8 cellular contexts compared by ENCODE assay signal in genomic region chr9:137457406-137458193, GRCh38. TPM values are rescaled to one million over a fixed set of nuclear protein-coding genes. Genes with fewer than 3 reads are reported as not detected.
A peak's percentile ranks its signal among the peaks of the same experiment; 100 is the strongest.
DNase-seq lines count a peak whose midpoint lies in the region; ATAC-seq, FAIRE-seq and TF ChIP-seq lines count a peak whose summit lies in the region.

No MANE protein-coding gene starts in this region.

- CTCF ChIA-PET in activated naive CD4-positive, alpha-beta T cell treated with anti-CD3 and anti-CD28 coated beads for 36 hours (lab: Charles Lee), result interaction anchor here (0.6 to 1.1 kb wide), 2 partner anchors 14 to 348 kb away, joined by 3 to 4 read pairs; no protein-coding TSS in a partner anchor
- CTCF ChIA-PET in K562 (lab: Yijun Ruan, JAX; ENCODE audit: low intra/inter-chr PET ratio), result no interaction called here

- H3K4me3 Mint-ChIP-seq in activated naive CD4-positive, alpha-beta T cell treated with anti-CD3 and anti-CD28 coated beads for 36 hours, result peak overlapping the region; percentile 34
- peak overlapping the region; percentile 63 for H3K4me3 Mint-ChIP-seq in type B pancreatic cell

- DNase-seq in activated naive CD4-positive, alpha-beta T cell treated with anti-CD3 and anti-CD28 coated beads for 36 hours, result no peak
- no peak for DNase-seq in activated naive CD4-positive, alpha-beta T cell (lab: John Stamatoyannopoulos, UW)
- no peak for DNase-seq in K562 (ENCODE audit: extremely low read depth in 1 of 4, low spot score in 3 of 4)
- DNase-seq in right lobe of liver, result peak in 2 of 3 donors; percentile 47 to 57
- DNase-seq in type B pancreatic cell (ENCODE audit: extremely low spot score, unreplicated experiment), result no peak
- no peak for DNase-seq in NCI-H2196 treated with DMSO at 0.1 percent for 48 hours (lab: John Stamatoyannopoulos, UW; ENCODE audit: unreplicated experiment)

- peaks cover 46% of the 10 kb centered on the region for H3K4me1 Mint-ChIP-seq in activated naive CD4-positive, alpha-beta T cell treated with anti-CD3 and anti-CD28 coated beads for 36 hours (ENCODE audit: low read depth)
- H3K4me1 Mint-ChIP-seq in type B pancreatic cell (ENCODE audit: unreplicated experiment), result no peaks in the 10 kb centered on the region

- no peaks in the 10 kb centered on the region for H3K9me3 Mint-ChIP-seq in activated naive CD4-positive, alpha-beta T cell treated with anti-CD3 and anti-CD28 coated beads for 36 hours
- no peaks in the 10 kb centered on the region for H3K9me3 Mint-ChIP-seq in type B pancreatic cell

- no peak for TF ChIP-seq EP300 in K562 (IDR thresholded peaks at IDR 0.05; ENCODE audit: low read length)

- peak overlapping the region in 1 of 2 experiments; percentile 97; a peak in 2 of 4 replicates for H3K9ac ChIP-seq in K562 (ENCODE audit: insufficient read depth in 1 of 2, low read depth in 2 of 2, low read length in 2 of 2)

- no peak for FAIRE-seq in K562 (lab: Jason Lieb, UNC)

- H3K9me3 ChIP-seq in K562 (replicated peaks; ENCODE audit: control insufficient read depth, insufficient read depth, low read depth, low read length) (no peaks in the 10 kb centered on the region), right lobe of liver (no peaks in the 10 kb centered on the region)

- ATAC-seq in K562 (no peak), right lobe of liver (no peak), HG02973 (IDR thresholded peaks at IDR 0.05; ENCODE audit: unreplicated experiment) (no peak), HG03342 (IDR thresholded peaks at IDR 0.05; ENCODE audit: unreplicated experiment) (no peak)

- peak overlapping the region; percentile 61; the same call in 1 of the 2 replicates for H3K4me2 ChIP-seq in K562 (ENCODE audit: insufficient read depth, low read length)

- no peaks in the 10 kb centered on the region for H3K27me3 Mint-ChIP-seq in activated naive CD4-positive, alpha-beta T cell treated with anti-CD3 and anti-CD28 coated beads for 36 hours (ENCODE audit: low read depth)
- H3K27me3 Mint-ChIP-seq in type B pancreatic cell, result no peaks in the 10 kb centered on the region

- TF ChIP-seq RAD21 in K562 (CRISPR knock-in tag; conservative IDR thresholded peaks at IDR 0.05 in 1 of 2, IDR thresholded peaks at IDR 0.05 in 1 of 2), result no peak

- TF ChIP-seq POLR2A in K562 (conservative IDR thresholded peaks at IDR 0.05), result no peak
- no peak for TF ChIP-seq POLR2A in right lobe of liver (IDR thresholded peaks at IDR 0.05)

- in situ Hi-C loops in K562 (cut with MboI), result no loop called here

- POLR2A ChIA-PET in K562 (lab: Yijun Ruan, JAX), result interaction anchor here (0.6 to 1.2 kb wide), 3 partner anchors 10 to 162 kb away, joined by 3 to 4 read pairs (median 3); no protein-coding TSS in a partner anchor

- no peak overlapping the region for H2AFZ ChIP-seq in K562 (ENCODE audit: low read depth, low read length)

- H3K36me3 ChIP-seq in K562 (ENCODE audit: control insufficient read depth, insufficient read depth, low read length) (peaks cover 50% of the 10 kb centered on the region; the same call in 2 of the 3 replicates), right lobe of liver (no peaks in the 10 kb centered on the region)

- WGBS in K562 (ENCODE audit: insufficient coverage, low coverage, missing lambda C conversion rate), result 93% methylated on average over 41 of the region's 44 CpGs
- WGBS in right lobe of liver (ENCODE audit: insufficient coverage, low coverage, low lambda C conversion rate, missing lambda C conversion rate), result 60% methylated on average over 1 of the region's 44 CpGs

- peak overlapping the region; percentile 59; the same call in 1 of the 2 replicates for H3K4me3 ChIP-seq in K562
- H3K4me3 ChIP-seq in right lobe of liver, result no peak overlapping the region

- intact Hi-C loops in activated naive CD4-positive, alpha-beta T cell treated with anti-CD3 and anti-CD28 coated beads for 36 hours (cut with micrococcal nuclease), result no loop called here
- intact Hi-C loops in K562 (cut with micrococcal nuclease), result no loop called here
- intact Hi-C loops in right lobe of liver (cut with DNase I), result no loop called here

- peaks cover 10% of the 10 kb centered on the region for H3K36me3 Mint-ChIP-seq in activated naive CD4-positive, alpha-beta T cell treated with anti-CD3 and anti-CD28 coated beads for 36 hours (ENCODE audit: low read depth)
- H3K36me3 Mint-ChIP-seq in type B pancreatic cell, result no peaks in the 10 kb centered on the region

- peaks cover 12% of the 10 kb centered on the region for H3K79me2 ChIP-seq in K562 (ENCODE audit: control insufficient read depth, insufficient read depth, low read length)

- no peak overlapping the region for H3K27ac Mint-ChIP-seq in activated naive CD4-positive, alpha-beta T cell treated with anti-CD3 and anti-CD28 coated beads for 36 hours
- H3K27ac Mint-ChIP-seq in type B pancreatic cell, result no peak overlapping the region

- H3K27me3 ChIP-seq in K562 (ENCODE audit: control insufficient read depth in 2 of 2, insufficient read depth in 2 of 2, low read length in 2 of 2) (no peaks in the 10 kb centered on the region), right lobe of liver (no peaks in the 10 kb centered on the region)

- TF ChIP-seq CTCF in K562 (IDR thresholded peaks at IDR 0.05 in 2 of 3, conservative IDR thresholded peaks at IDR 0.05 in 1 of 3; ENCODE audit: insufficient read depth in 2 of 3, low read depth in 1 of 3, low read length in 3 of 3) (no peak), right lobe of liver (IDR thresholded peaks at IDR 0.05) (no peak), type B pancreatic cell (conservative IDR thresholded peaks at IDR 0.05) (no peak)

- H3K4me1 ChIP-seq in K562 (replicated peaks in 1 of 2; ENCODE audit: control insufficient read depth in 2 of 2, insufficient read depth in 2 of 2, low read length in 2 of 2) (peaks cover 24 to 98% of the 10 kb centered on the region in 2 experiments), right lobe of liver (peaks cover 0 to 25% (median 3%) of the 10 kb centered on the region in 4 donors)

- H4K20me1 ChIP-seq in K562 (replicated peaks; ENCODE audit: control insufficient read depth, insufficient read depth, low read length), result no peaks in the 10 kb centered on the region

- no peak overlapping the region for H3K27ac ChIP-seq in K562 (ENCODE audit: extremely low read depth, low read depth, low read length)
- no peak overlapping the region for H3K27ac ChIP-seq in right lobe of liver

- BruUV-seq in K562 (replicated peaks; lab: Mats Ljungman, UMichigan), result TSS peak; percentile 45

- no peaks in the 10 kb centered on the region for H3K9me1 ChIP-seq in K562 (ENCODE audit: control insufficient read depth, insufficient read depth, low read length)

RNA-seq across cellular contexts. Expression of gene NSMF, which starts 1.5 kb away (rescaled TPM):
- total RNA-seq in activated naive CD4-positive, alpha-beta T cell treated with anti-CD3 and anti-CD28 coated beads for 36 hours, result 10 to 100 TPM; 33.2 to 35.7 TPM
- 47.6 and 128 TPM in 2 replicates for total RNA-seq in K562 (2011; cell fraction: chromatin; rRNA removed; ENCODE audit: low replicate concordance)
- 87.2 and 93.1 TPM in 2 replicates for total RNA-seq in K562 (2011; cell fraction: nucleolus; rRNA removed)
- total RNA-seq in K562 (2011; cell fraction: nucleoplasm; rRNA removed), result 47.3 and 58.7 TPM in 2 replicates
- total RNA-seq in K562 (2014; rRNA removed), result 49.2 and 60.0 TPM in 2 replicates
- total RNA-seq in K562 (2014; rRNA removed; fragmentation: Illumina TruSeq; extraction: Trizol), result 24.4 and 29.3 TPM in 2 replicates
- 28.2 and 29.1 TPM in 2 replicates for total RNA-seq in K562 (2015; rRNA removed; fragmentation: Illumina TruSeq; extraction: Trizol)
- total RNA-seq in K562 (2021), result 72.0 and 74.5 TPM in 2 replicates
- 44.9 and 71.8 TPM in 2 replicates for polyA plus RNA-seq in K562 (2011; rRNA removed)
- 59.2 and 114 TPM in 2 replicates for polyA plus RNA-seq in K562 (2011; cell fraction: cytosol; rRNA removed)
- 244 and 400 TPM in 2 replicates for polyA plus RNA-seq in K562 (2011; cell fraction: nucleus; rRNA removed)
- polyA plus RNA-seq in K562 (2012), result 38.5 and 48.2 TPM in 2 replicates
- polyA plus RNA-seq in K562 (2014; fragmentation: Illumina TruSeq; extraction: Trizol), result 26.4 and 44.1 TPM in 2 replicates
- polyA plus RNA-seq in K562 (2014; fragmentation: Nextera tagmentation; extraction: Ambion mirVana), result under 1 TPM; 0.20 to 0.42 TPM
- polyA plus RNA-seq in K562 (2014; rRNA removed), result 76.3 and 82.7 TPM in 2 replicates
- 25.2 and 31.9 TPM in 2 replicates for polyA minus RNA-seq in K562 (2011; rRNA and poly(A)+ RNA removed)
- polyA minus RNA-seq in K562 (2011; cell fraction: cytosol; rRNA and poly(A)+ RNA removed), result 37.7 and 44.3 TPM in 2 replicates
- polyA minus RNA-seq in K562 (2011; cell fraction: nucleus; rRNA and poly(A)+ RNA removed), result 47.9 and 59.5 TPM in 2 replicates
- 10 to 100 TPM; 15.6 to 55.4 (median 20.1) TPM for total RNA-seq in right lobe of liver
- 51.2 and 67.8 TPM in 2 replicates for total RNA-seq in type B pancreatic cell (ENCODE audit: low replicate concordance)

RNA-seq across cellular contexts. Expression of gene ENTPD8, which starts 16.4 kb away (rescaled TPM):
- not detected for total RNA-seq in activated naive CD4-positive, alpha-beta T cell treated with anti-CD3 and anti-CD28 coated beads for 36 hours
- 0.23 and 0.67 TPM in 2 replicates for total RNA-seq in K562 (2011; cell fraction: chromatin; rRNA removed; ENCODE audit: low replicate concordance)
- total RNA-seq in K562 (2011; cell fraction: nucleolus; rRNA removed), result 0.50 and 0.53 TPM in 2 replicates
- total RNA-seq in K562 (2011; cell fraction: nucleoplasm; rRNA removed), result 0.22 TPM in 1 of 2 replicates, not detected in the other
- total RNA-seq in K562 (2014; rRNA removed), result 0.16 and 0.27 TPM in 2 replicates
- not detected in 2 replicates for total RNA-seq in K562 (2014; rRNA removed; fragmentation: Illumina TruSeq; extraction: Trizol)
- 0.08 TPM in 1 of 2 replicates, not detected in the other for total RNA-seq in K562 (2015; rRNA removed; fragmentation: Illumina TruSeq; extraction: Trizol)
- total RNA-seq in K562 (2021), result 0.13 and 0.18 TPM in 2 replicates
- 0.06 and 0.11 TPM in 2 replicates for polyA plus RNA-seq in K562 (2011; rRNA removed)
- 0.04 and 0.27 TPM in 2 replicates for polyA plus RNA-seq in K562 (2011; cell fraction: cytosol; rRNA removed)
- 0.63 and 1.0 TPM in 2 replicates for polyA plus RNA-seq in K562 (2011; cell fraction: nucleus; rRNA removed)
- 0.12 and 0.16 TPM in 2 replicates for polyA plus RNA-seq in K562 (2012)
- polyA plus RNA-seq in K562 (2014; fragmentation: Illumina TruSeq; extraction: Trizol), result 0.07 TPM in 1 of 2 replicates, not detected in the other
- polyA plus RNA-seq in K562 (2014; fragmentation: Nextera tagmentation; extraction: Ambion mirVana), result not detected
- 0.20 TPM in 1 of 2 replicates, not detected in the other for polyA plus RNA-seq in K562 (2014; rRNA removed)
- not detected in 2 replicates for polyA minus RNA-seq in K562 (2011; rRNA and poly(A)+ RNA removed)
- not detected in 2 replicates for polyA minus RNA-seq in K562 (2011; cell fraction: cytosol; rRNA and poly(A)+ RNA removed)
- 0.13 and 0.22 TPM in 2 replicates for polyA minus RNA-seq in K562 (2011; cell fraction: nucleus; rRNA and poly(A)+ RNA removed)
- 10 to 100 TPM in 2 of 6 experiments, 1 to 10 TPM in 4; 3.3 to 11.5 (median 7.5) TPM for total RNA-seq in right lobe of liver
- total RNA-seq in type B pancreatic cell (ENCODE audit: low replicate concordance), result 2.1 and 3.5 TPM in 2 replicates

RNA-seq across cellular contexts. Expression of gene NOXA1, which starts 34.4 kb away (rescaled TPM):
- total RNA-seq in activated naive CD4-positive, alpha-beta T cell treated with anti-CD3 and anti-CD28 coated beads for 36 hours, result 1 to 10 TPM; 1.0 to 1.2 TPM
- 0.25 and 0.97 TPM in 2 replicates for total RNA-seq in K562 (2011; cell fraction: chromatin; rRNA removed; ENCODE audit: low replicate concordance)
- total RNA-seq in K562 (2011; cell fraction: nucleolus; rRNA removed), result 1.6 and 1.8 TPM in 2 replicates
- 0.69 and 0.88 TPM in 2 replicates for total RNA-seq in K562 (2011; cell fraction: nucleoplasm; rRNA removed)
- total RNA-seq in K562 (2014; rRNA removed) (0.33 and 0.50 TPM in 2 replicates), K562 (2014; rRNA removed; fragmentation: Illumina TruSeq; extraction: Trizol) (not detected in 2 replicates), K562 (2015; rRNA removed; fragmentation: Illumina TruSeq; extraction: Trizol) (0.07 TPM in 1 of 2 replicates, not detected in the other), K562 (2021) (0.63 and 1.2 TPM in 2 replicates), right lobe of liver (1 to 10 TPM; 4.7 to 8.0 (median 5.7) TPM), type B pancreatic cell (ENCODE audit: low replicate concordance) (6.4 and 14.3 TPM in 2 replicates)
- polyA plus RNA-seq in K562 (2011; rRNA removed) (0.11 and 0.22 TPM in 2 replicates), K562 (2014; fragmentation: Illumina TruSeq; extraction: Trizol) (not detected in 2 replicates), K562 (2014; fragmentation: Nextera tagmentation; extraction: Ambion mirVana) (not detected), K562 (2014; rRNA removed) (0.20 and 0.50 TPM in 2 replicates)
- 0.13 and 0.36 TPM in 2 replicates for polyA plus RNA-seq in K562 (2011; cell fraction: cytosol; rRNA removed)
- polyA plus RNA-seq in K562 (2011; cell fraction: nucleus; rRNA removed), result 2.8 and 4.7 TPM in 2 replicates
- 0.34 and 2.4 TPM in 2 replicates for polyA plus RNA-seq in K562 (2012)
- polyA minus RNA-seq in K562 (2011; rRNA and poly(A)+ RNA removed), result not detected in 2 replicates
- polyA minus RNA-seq in K562 (2011; cell fraction: cytosol; rRNA and poly(A)+ RNA removed), result not detected in 2 replicates
- polyA minus RNA-seq in K562 (2011; cell fraction: nucleus; rRNA and poly(A)+ RNA removed), result 0.81 and 1.00 TPM in 2 replicates

RNA-seq across cellular contexts. Expression of gene EXD3, which starts 34.6 kb away (rescaled TPM):
- 10 to 100 TPM; 11.2 to 12.7 TPM for total RNA-seq in activated naive CD4-positive, alpha-beta T cell treated with anti-CD3 and anti-CD28 coated beads for 36 hours
- total RNA-seq in K562 (2011; cell fraction: chromatin; rRNA removed; ENCODE audit: low replicate concordance), result 17.3 and 38.8 TPM in 2 replicates
- total RNA-seq in K562 (2011; cell fraction: nucleolus; rRNA removed), result 26.5 and 29.7 TPM in 2 replicates
- 17.2 and 17.5 TPM in 2 replicates for total RNA-seq in K562 (2011; cell fraction: nucleoplasm; rRNA removed)
- 6.5 and 6.7 TPM in 2 replicates for total RNA-seq in K562 (2014; rRNA removed)
- total RNA-seq in K562 (2014; rRNA removed; fragmentation: Illumina TruSeq; extraction: Trizol), result 1.3 and 1.5 TPM in 2 replicates
- 3.3 and 3.4 TPM in 2 replicates for total RNA-seq in K562 (2015; rRNA removed; fragmentation: Illumina TruSeq; extraction: Trizol)
- 11.7 and 12.5 TPM in 2 replicates for total RNA-seq in K562 (2021)
- 3.9 and 8.0 TPM in 2 replicates for polyA plus RNA-seq in K562 (2011; rRNA removed)
- polyA plus RNA-seq in K562 (2011; cell fraction: cytosol; rRNA removed), result 5.1 and 8.7 TPM in 2 replicates
- 60.2 and 73.6 TPM in 2 replicates for polyA plus RNA-seq in K562 (2011; cell fraction: nucleus; rRNA removed)
- polyA plus RNA-seq in K562 (2012), result 7.9 and 18.3 TPM in 2 replicates
- 5.6 and 8.5 TPM in 2 replicates for polyA plus RNA-seq in K562 (2014; fragmentation: Illumina TruSeq; extraction: Trizol)
- polyA plus RNA-seq in K562 (2014; fragmentation: Nextera tagmentation; extraction: Ambion mirVana), result under 1 TPM; 0.29 to 0.35 TPM
- 8.6 and 10.2 TPM in 2 replicates for polyA plus RNA-seq in K562 (2014; rRNA removed)
- polyA minus RNA-seq in K562 (2011; rRNA and poly(A)+ RNA removed), result 2.0 and 3.0 TPM in 2 replicates
- 2.3 and 5.6 TPM in 2 replicates for polyA minus RNA-seq in K562 (2011; cell fraction: cytosol; rRNA and poly(A)+ RNA removed)
- polyA minus RNA-seq in K562 (2011; cell fraction: nucleus; rRNA and poly(A)+ RNA removed), result 6.2 and 8.9 TPM in 2 replicates
- total RNA-seq in right lobe of liver, result 10 to 100 TPM in 3 of 6 experiments, 1 to 10 TPM in 3; 3.3 to 14.4 (median 10.6) TPM
- 15.5 and 19.5 TPM in 2 replicates for total RNA-seq in type B pancreatic cell (ENCODE audit: low replicate concordance)

Comparison
In these comparisons a context has a peak if more than half of its experiments do, and no peak if none do; other contexts are left out.
1. DNase-seq: peak in right lobe of liver (2 of 3); none in activated naive CD4-positive, alpha-beta T cell treated with anti-CD3 and anti-CD28 coated beads for 36 hours (single experiment), activated naive CD4-positive, alpha-beta T cell (0 of 4), K562 (0 of 4), type B pancreatic cell (single experiment) and NCI-H2196 treated with DMSO at 0.1 percent for 48 hours (single experiment).